ENCODE assay signal across 28 cellular contexts in genomic region chr10:28691187-28691694, GRCh38.
"Had no signal": no experiment of that assay in that cellular context is flagged by ENCODE, and none has a peak within 500 bp of the region (broad histone marks: within the 10 kb centered on the region; RNA-seq: fewer than 3 reads in every experiment).

No MANE protein-coding gene starts in this region.

- H3K27me3 ChIP-seq: neural progenitor cell, ovary, testis, tibial artery, transverse colon, upper lobe of left lung, vagina had no signal

- DNase-seq: natural killer cell; occipital lobe; ovary; psoas muscle; right cardiac atrium; spleen; stimulated activated CD4-positive, alpha-beta T cell treated with anti-CD3 and anti-CD28 coated beads, Interleukin-12 subunit alpha, Interleukin-12 subunit beta, amount 100 ng/mL, for 4 hours; stimulated activated CD4-positive, alpha-beta T cell treated with anti-CD3 and anti-CD28 coated beads, Interleukin-1b, Interleukin-23, amount 100 ng/mL, for 48 hours; stimulated activated CD4-positive, alpha-beta T cell treated with anti-CD3 and anti-CD28 coated beads, Interleukin-4, amount 100 ng/mL, for 1 hour; stimulated activated CD4-positive, alpha-beta T cell treated with anti-CD3 and anti-CD28 coated beads, Interleukin-4, amount 100 ng/mL, for 4 hours; stimulated activated CD8-positive, alpha-beta memory T cell treated with anti-CD3 and anti-CD28 coated beads, Interleukin-4, amount 100 ng/mL, for 48 hours; stimulated activated naive CD4-positive, alpha-beta T cell; stimulated activated naive CD8-positive, alpha-beta T cell treated with anti-CD3 and anti-CD28 coated beads, Interleukin-15, amount 100 ng/mL, for 72 hours; stimulated activated naive CD8-positive, alpha-beta T cell treated with anti-CD3 and anti-CD28 coated beads, Interleukin-15, Interleukin-2, amounts not matched to agents 100 U/mL and 50 U/mL, for 24 hours; substantia nigra; testis; tibial artery; transverse colon; upper lobe of left lung had no signal

- FAIRE-seq: urothelium cell line had no signal

- H3K9ac ChIP-seq: neural progenitor cell, parathyroid adenoma had no signal

- H3K36me3 ChIP-seq: neural progenitor cell, ovary, spleen, suprapubic skin, tibial artery, transverse colon, upper lobe of left lung, vagina had no signal

- H3K4me1 ChIP-seq: parathyroid adenoma, psoas muscle, spleen, suprapubic skin, testis, transverse colon, upper lobe of left lung, vagina had no signal

- H3K9me3 ChIP-seq: ovary, psoas muscle, spleen, suprapubic skin, testis, tibial artery, transverse colon, upper lobe of left lung, vagina had no signal

- H3K27ac ChIP-seq: neural progenitor cell, ovary, parathyroid adenoma, psoas muscle, skin epidermis, spleen, suprapubic skin, testis, tibial artery, transverse colon, upper lobe of left lung, vagina had no signal

- H3K79me2 ChIP-seq: parathyroid adenoma had no signal

- H3K4me3 ChIP-seq: neural progenitor cell, ovary, psoas muscle, skin epidermis, smooth muscle cell, spleen, suprapubic skin, testis, tibial artery, transverse colon, upper lobe of left lung, vagina had no signal

- H3K4me2 ChIP-seq: neural progenitor cell, smooth muscle cell had no signal

- ATAC-seq: natural killer cell; psoas muscle; right cardiac atrium; sciatic nerve; stimulated activated memory B cell treated with anti-CD40 and anti-IgM and Interleukin-4, amounts not matched to agents 10 μg/mL and 1 μg/mL and 100 μg/mL, for 72 hours; stimulated activated naive CD8-positive, alpha-beta T cell treated with anti-CD3 and anti-CD28 coated beads, Interleukin-15, amount 100 ng/mL, for 72 hours; stimulated activated naive CD8-positive, alpha-beta T cell treated with anti-CD3 and anti-CD28 coated beads, Interleukin-15, Interleukin-2, amounts not matched to agents 100 U/mL and 50 U/mL, for 24 hours had no signal

- H2AFZ ChIP-seq: parathyroid adenoma had no signal
